ENCODE assay signal across 9 cellular contexts in genomic region chr6:33201935-33202334, GRCh38. TPM values are rescaled to one million over a fixed set of nuclear protein-coding genes. Genes with fewer than 3 reads are reported as not detected.
DNase-seq lines count a peak whose midpoint lies in the region; TF ChIP-seq lines count a peak whose summit lies in the region.
"Had no signal": no experiment of that assay in that cellular context is flagged by ENCODE, and none has a peak within 500 bp of the region (broad histone marks: within the 10 kb centered on the region; RNA-seq: fewer than 3 reads in every experiment).

No MANE protein-coding gene starts in this region.

- H3K27ac Mint-ChIP-seq in neural crest cell (ENCODE audit: unreplicated experiment) = peak overlapping the region; percentile 22

- no peak for DNase-seq in MM.1S
- DNase-seq in neural crest cell (ENCODE audit: low read depth, low spot score) = no peak
- DNase-seq in NCI-H128 (lab: John Stamatoyannopoulos, UW; ENCODE audit: unreplicated experiment) = no peak
- DNase-seq in NCI-H1092 treated with DMSO at 0.1 percent for 48 hours (lab: John Stamatoyannopoulos, UW) = no peak
- no peak for DNase-seq in HPDE6-E6E7 (ENCODE audit: extremely low spot score)
- DNase-seq in OCI-M2 (lab: John Stamatoyannopoulos, UW; ENCODE audit: unreplicated experiment) = no peak
- DNase-seq: islet precursor cell had no signal

- peaks cover 17% of the 10 kb centered on the region for H3F3A ChIP-seq in MM.1S (ENCODE audit: insufficient read depth, low read length)

- peaks cover 12% of the 10 kb centered on the region; the same call in 1 of the 2 replicates for H3K27me3 ChIP-seq in BLaER1
- H3K27me3 ChIP-seq in MM.1S (replicated peaks; ENCODE audit: insufficient read depth, low read length) = no peaks in the 10 kb centered on the region
- H3K27me3 ChIP-seq in duodenal mucosa (ENCODE audit: control insufficient read depth in 1 of 2, insufficient read depth in 2 of 2, low read length in 2 of 2) = no peaks in the 10 kb centered on the region

- no peak overlapping the region for H3K27ac ChIP-seq in BLaER1
- no peak overlapping the region for H3K27ac ChIP-seq in MM.1S (ENCODE audit: low read length)
- no peak overlapping the region for H3K27ac ChIP-seq in duodenal mucosa (ENCODE audit: low read depth, low read length)

- no peaks in the 10 kb centered on the region for H3K27me3 Mint-ChIP-seq in neural crest cell (ENCODE audit: low read depth)

- peaks cover 22% of the 10 kb centered on the region for H3K36me3 Mint-ChIP-seq in neural crest cell (ENCODE audit: low read depth)

- peak overlapping the region; percentile 85 for H3K4me3 ChIP-seq in BLaER1
- H3K4me3 ChIP-seq in MM.1S (ENCODE audit: low read length) = peak overlapping the region; percentile 96
- H3K4me3 ChIP-seq in duodenal mucosa (ENCODE audit: low read depth in 1 of 2, low read length in 2 of 2) = peak overlapping the region; percentile 93 to 98

- H3K4me3 Mint-ChIP-seq in neural crest cell = peak overlapping the region; percentile 99

- H3K4me2 ChIP-seq in BLaER1 (peak overlapping the region; percentile 100), MM.1S (ENCODE audit: low read depth, low read length) (peak overlapping the region; percentile 100)

- peaks cover 46% of the 10 kb centered on the region for H3K79me2 ChIP-seq in MM.1S (ENCODE audit: low read length)

- H3K9me2 ChIP-seq in MM.1S (replicated peaks; ENCODE audit: insufficient read depth, low read length) = no peaks in the 10 kb centered on the region

- H3K9me3 ChIP-seq in BLaER1 (no peaks in the 10 kb centered on the region), MM.1S (replicated peaks; ENCODE audit: insufficient read depth, low read length) (no peaks in the 10 kb centered on the region), duodenal mucosa (ENCODE audit: control insufficient read depth in 1 of 2, low read length in 2 of 2) (no peaks in the 10 kb centered on the region)

- H4K20me1 ChIP-seq in BLaER1 = peaks cover 33% of the 10 kb centered on the region
- no peaks in the 10 kb centered on the region for H4K20me1 ChIP-seq in MM.1S (ENCODE audit: insufficient read depth, low read length)

- H3K9ac ChIP-seq in BLaER1 (peak overlapping the region; percentile 97), MM.1S (ENCODE audit: low read length) (peak overlapping the region; percentile 97; the same call in 1 of the 2 replicates), duodenal mucosa (ENCODE audit: low read depth in 1 of 2, low read length in 2 of 2) (peak overlapping the region; percentile 94 to 98)

- no peak for TF ChIP-seq CTCF in MM.1S (IDR thresholded peaks at IDR 0.05; ENCODE audit: low read length)
- TF ChIP-seq CTCF in neural crest cell (conservative IDR thresholded peaks at IDR 0.05) = no peak

- H3K4me1 ChIP-seq in BLaER1 = peaks cover 57% of the 10 kb centered on the region
- peaks cover 35% of the 10 kb centered on the region for H3K4me1 ChIP-seq in MM.1S (ENCODE audit: low read length)
- peaks cover 57 to 59% of the 10 kb centered on the region in 2 donors for H3K4me1 ChIP-seq in duodenal mucosa (ENCODE audit: control insufficient read depth in 1 of 2, insufficient read depth in 2 of 2, low read length in 2 of 2)

- H3K4me1 Mint-ChIP-seq in neural crest cell = peaks cover 91% of the 10 kb centered on the region

- no peak overlapping the region for H2AFZ ChIP-seq in MM.1S (ENCODE audit: low read length)

- H3K9me3 Mint-ChIP-seq in neural crest cell = no peaks in the 10 kb centered on the region

- H3K36me3 ChIP-seq in BLaER1 (peaks cover 37% of the 10 kb centered on the region), MM.1S (replicated peaks; ENCODE audit: insufficient read depth, low read length) (no peaks in the 10 kb centered on the region), duodenal mucosa (ENCODE audit: control insufficient read depth in 1 of 2, insufficient read depth in 2 of 2, low read length in 2 of 2) (peaks cover 23% of the 10 kb centered on the region in 2 donors)

RNA-seq across cellular contexts. Expression of gene SLC39A7, which starts 1.3 kb away (rescaled TPM):
- total RNA-seq in neural crest cell = 95.7 and 103 TPM in 2 replicates

RNA-seq across cellular contexts. Expression of gene RXRB, which starts 1.5 kb away (rescaled TPM):
- 31.8 and 33.1 TPM in 2 replicates for total RNA-seq in neural crest cell

RNA-seq across cellular contexts. Expression of gene HSD17B8, which starts 2.5 kb away (rescaled TPM):
- 3.3 and 4.4 TPM in 2 replicates for total RNA-seq in neural crest cell

RNA-seq across cellular contexts. Expression of gene RING1, which starts 6.4 kb away (rescaled TPM):
- total RNA-seq in neural crest cell = 61.2 and 61.7 TPM in 2 replicates

RNA-seq across cellular contexts. Expression of gene COL11A2, which starts 9.7 kb away (rescaled TPM):
- 4.2 and 5.9 TPM in 2 replicates for total RNA-seq in neural crest cell
